In the genomic region with DNA sequence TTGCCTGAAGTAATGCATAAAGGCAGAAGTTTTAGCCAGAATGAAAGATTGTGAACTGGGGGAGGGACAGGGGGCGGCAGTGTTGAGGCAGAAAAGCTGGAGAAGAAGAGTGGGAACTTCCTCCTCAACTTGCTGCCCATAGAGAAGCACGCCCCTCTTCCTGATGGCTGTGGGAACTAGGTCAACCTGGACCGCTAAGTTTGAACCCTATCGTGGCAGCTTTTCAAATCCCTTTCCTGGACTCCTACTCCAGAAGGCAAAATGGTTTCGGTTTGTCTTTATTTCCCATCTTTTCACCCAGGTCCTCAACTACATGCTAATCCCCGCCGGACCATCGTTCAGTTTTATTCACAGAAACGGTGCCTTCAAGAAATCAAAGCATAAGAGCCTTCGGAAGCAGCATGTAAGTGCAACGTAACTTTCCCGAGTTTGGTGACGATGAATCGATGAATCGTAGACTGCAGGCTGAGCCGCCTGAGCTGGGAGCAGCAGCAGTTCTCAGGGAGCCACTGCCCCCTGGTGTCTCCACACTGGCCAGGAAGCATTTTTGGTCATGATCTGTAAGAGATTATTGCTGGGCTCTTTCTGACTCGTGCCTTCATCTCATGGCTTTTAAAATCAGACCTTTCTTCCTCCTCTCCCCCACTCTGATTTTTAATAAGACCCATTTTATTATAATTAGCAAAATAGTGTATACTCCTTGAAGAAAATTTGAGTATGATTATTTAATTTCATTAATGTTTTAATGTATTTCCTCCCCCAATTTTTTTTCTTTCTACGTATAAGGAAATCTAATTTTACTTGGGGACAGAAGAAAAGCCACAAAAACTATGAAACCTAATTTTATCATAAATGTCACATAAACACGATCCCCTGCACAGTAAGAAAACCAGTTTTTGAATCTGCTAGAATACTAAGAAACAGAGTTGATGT, we compare ENCODE assay signal across 8 cellular contexts. TPM values are rescaled to one million over a fixed set of nuclear protein-coding genes. Genes with fewer than 3 reads are reported as not detected.
DNase-seq lines count a peak whose midpoint lies in the region; ATAC-seq lines count a peak whose summit lies in the region.

No MANE protein-coding gene starts in this region.

- ATAC-seq in GM19043 (IDR thresholded peaks at IDR 0.05; ENCODE audit: low read depth, unreplicated experiment), result peak; percentile 91
- ATAC-seq in HG03439 (IDR thresholded peaks at IDR 0.05; ENCODE audit: unreplicated experiment), result peak; percentile 92
- ATAC-seq in left lobe of liver, result peak; percentile 100

- DNase-seq in Ammon's horn (ENCODE audit: low spot score), result peak; percentile 95
- DNase-seq in NCI-H510A treated with DMSO at 0.1 percent for 48 hours (lab: John Stamatoyannopoulos, UW), result peak; percentile 94
- peak; percentile 89 for DNase-seq in activated CD4-positive, alpha-beta T cell treated with anti-CD3 and anti-CD28 coated beads for 48 hours
- DNase-seq in dedifferentiated amniotic fluid mesenchymal stem cell (ENCODE audit: extremely low spot score), result peak; percentile 92
- DNase-seq in left lobe of liver (ENCODE audit: low spot score), result peak; percentile 83
- peak; percentile 71 for DNase-seq in stimulated activated CD4-positive, alpha-beta T cell treated with anti-CD3 and anti-CD28 coated beads, Interleukin-2, amount 100 ng/mL, for 4 hours (ENCODE audit: low read depth)

RNA-seq across cellular contexts. Expression of gene SPINK2, which starts 21.4 kb away (rescaled TPM):
- not detected for total RNA-seq in left lobe of liver

Comparison
In these comparisons a context has a peak if more than half of its experiments do, and no peak if none do; other contexts are left out.
1. Peak in every context shown above with its lines: DNase-seq and ATAC-seq.